8 cellular contexts compared by ENCODE assay signal in genomic region chr2:64524604-64525322, GRCh38. TPM values are rescaled to one million over a fixed set of nuclear protein-coding genes. Genes with fewer than 3 reads are reported as not detected.
DNase-seq lines count a peak whose midpoint lies in the region; ATAC-seq and TF ChIP-seq lines count a peak whose summit lies in the region.

No MANE protein-coding gene starts in this region.

- H3K27me3 ChIP-seq in CD4-positive, alpha-beta T cell (ENCODE audit: control insufficient read depth, insufficient read depth, low read length): no peaks in the 10 kb centered on the region
- H3K27me3 ChIP-seq in HUES48 (ENCODE audit: control insufficient read depth, insufficient read depth, low read length) (no peaks in the 10 kb centered on the region), thymus (ENCODE audit: control insufficient read depth, insufficient read depth) (no peaks in the 10 kb centered on the region)

- peak overlapping the region; percentile 99 for H3K27ac Mint-ChIP-seq in CD4-positive, alpha-beta T cell

- H3K4me3 ChIP-seq in HUES48 (ENCODE audit: low read depth, low read length) (peak overlapping the region; percentile 97), epithelial cell of esophagus (ENCODE audit: low read length) (peak overlapping the region; percentile 86), thymus (ENCODE audit: low read length) (peak overlapping the region; percentile 83)

- peak in 6 of 10 experiments; percentile 9 to 43 (median 18) for DNase-seq in CD4-positive, alpha-beta T cell
- DNase-seq in activated CD4-positive, alpha-beta T cell treated with anti-CD3 and anti-CD28 coated beads, Interleukin-2, amount 50 U/mL, for 24 hours (ENCODE audit: low read depth in 1 of 2, low spot score in 1 of 2): peak; percentile 9 to 33
- DNase-seq in epithelial cell of esophagus (ENCODE audit: low read depth) (peak; percentile 26), myocyte (ENCODE audit: low read depth) (peak; percentile 35), OCI-M2 (lab: John Stamatoyannopoulos, UW; ENCODE audit: unreplicated experiment) (no peak)

- peak; percentile 2 for ATAC-seq in CD4-positive, alpha-beta T cell (ENCODE audit: poor library complexity)
- peak; percentile 2 for ATAC-seq in GM19467 (IDR thresholded peaks at IDR 0.05; ENCODE audit: unreplicated experiment)

- H3K36me3 ChIP-seq in HUES48 (ENCODE audit: control insufficient read depth, insufficient read depth, low read length) (no peaks in the 10 kb centered on the region), thymus (ENCODE audit: control insufficient read depth, insufficient read depth) (no peaks in the 10 kb centered on the region)

- peak overlapping the region; percentile 56 for H3K9ac ChIP-seq in HUES48 (ENCODE audit: low read depth, low read length)

- no peaks in the 10 kb centered on the region for H3K9me3 Mint-ChIP-seq in CD4-positive, alpha-beta T cell

- TF ChIP-seq CTCF in CD4-positive, alpha-beta T cell (IDR thresholded peaks at IDR 0.05): no peak
- TF ChIP-seq CTCF in epithelial cell of esophagus (IDR thresholded peaks at IDR 0.05; ENCODE audit: insufficient read depth, low read depth, low read length, missing control alignments): no peak

- POLR2A ChIA-PET in CD4-positive, alpha-beta T cell (lab: Charles Lee): interaction anchor here (0.8 to 3.2 kb wide), 22 partner anchors 9 to 936 kb away, joined by 3 to 47 read pairs (median 6); partner anchors contain the start of genes ACTR2, CEP68, MDH1 and RAB1A

- peak overlapping the region; percentile 100 for H3K4me3 Mint-ChIP-seq in CD4-positive, alpha-beta T cell

- peaks cover 20% of the 10 kb centered on the region for H3K36me3 Mint-ChIP-seq in CD4-positive, alpha-beta T cell (ENCODE audit: low read depth)

- peak overlapping the region; percentile 95 for H3K27ac ChIP-seq in CD4-positive, alpha-beta T cell (ENCODE audit: low read depth, low read length)
- H3K27ac ChIP-seq in HUES48 (ENCODE audit: low read depth, low read length) (peak overlapping the region; percentile 83), thymus (ENCODE audit: low read depth) (peak overlapping the region; percentile 90)

- CTCF ChIA-PET in CD4-positive, alpha-beta T cell (lab: Charles Lee): interaction anchor here (1.0 to 3.7 kb wide), 8 partner anchors 9 to 475 kb away, joined by 3 to 57 read pairs (median 6); partner anchors contain the start of gene SERTAD2

- H3K9me3 ChIP-seq in CD4-positive, alpha-beta T cell (ENCODE audit: control insufficient read depth, low read length): no peaks in the 10 kb centered on the region
- H3K9me3 ChIP-seq in HUES48 (ENCODE audit: control insufficient read depth, insufficient read depth, low read length): no peaks in the 10 kb centered on the region
- no peaks in the 10 kb centered on the region for H3K9me3 ChIP-seq in thymus (ENCODE audit: control insufficient read depth)

- under 1% methylated on average over 48 of the region's 48 CpGs for WGBS in thymus

- peaks cover 51% of the 10 kb centered on the region for H3K4me1 Mint-ChIP-seq in CD4-positive, alpha-beta T cell (ENCODE audit: low read depth)

- intact Hi-C loops in CD4-positive, alpha-beta T cell (cut with DNase I, micrococcal nuclease): loop anchor here (1.0 to 10.0 kb wide), 9 partner anchors 123 to 937 kb away; partner anchors contain the start of genes PELI1 (in 2 of the 2), ACTR2 (in 1 of the 2), CEP68 (in 1 of the 2) and MDH1 (in 1 of the 2)

- H3K4me1 ChIP-seq in HUES48 (ENCODE audit: control insufficient read depth, insufficient read depth, low read length) (peaks cover 9% of the 10 kb centered on the region; the same call in 1 of the 2 replicates), thymus (ENCODE audit: control insufficient read depth, insufficient read depth, low read length) (no peaks in the 10 kb centered on the region)

- H3K27me3 Mint-ChIP-seq in CD4-positive, alpha-beta T cell: no peaks in the 10 kb centered on the region

RNA-seq across cellular contexts. Expression of gene AFTPH, which starts 0.6 kb away (rescaled TPM):
- total RNA-seq in CD4-positive, alpha-beta T cell: 10 to 100 TPM; 24.2 to 24.3 TPM
- total RNA-seq in myocyte: 10.9 and 13.2 TPM in 2 replicates
- polyA plus RNA-seq in myocyte (2012): 8.7 TPM
- 76.0 TPM for polyA plus RNA-seq in thymus
